13 cellular contexts compared by ENCODE assay signal in genomic region chr1:161224695-161225087, GRCh38. TPM values are rescaled to one million over a fixed set of nuclear protein-coding genes. Genes with fewer than 3 reads are reported as not detected.
DNase-seq lines count a peak whose midpoint lies in the region; ATAC-seq and TF ChIP-seq lines count a peak whose summit lies in the region.
"Not testable (repeated sequence)": the region's sequence is repeated elsewhere in the genome, so short reads cannot be mapped to it uniquely, and the experiment has no call there.
"Had no signal": no experiment of that assay in that cellular context is flagged by ENCODE, and none has a peak within 500 bp of the region (broad histone marks: within the 10 kb centered on the region; RNA-seq: fewer than 3 reads in every experiment).

No MANE protein-coding gene starts in this region.

- H3K27me3 Mint-ChIP-seq in GM23338 (ENCODE audit: insufficient read depth, low read depth, poor library complexity); activated CD8-positive, alpha-beta T cell treated with anti-CD3 and anti-CD28 coated beads for 36 hours; dendritic cell treated with granulocyte-macrophage colony-stimulating factor and Interleukin-4, amounts not matched to agents 40 ng/mL and 50 ng/mL, for 4 days; naive thymus-derived CD4-positive, alpha-beta T cell: not testable (repeated sequence)

- 0 out of 2 replicates have a peak overlapping the region, but pooled peaks have one; percentile 10 for H2AFZ ChIP-seq in GM23338

- H3K79me2 ChIP-seq in GM23338 (replicated peaks; ENCODE audit: insufficient read depth) = not testable (repeated sequence)

- H3K4me1 Mint-ChIP-seq in GM23338 = peaks cover 28% of the 10 kb centered on the region
- H3K4me1 Mint-ChIP-seq in activated CD8-positive, alpha-beta T cell treated with anti-CD3 and anti-CD28 coated beads for 36 hours (ENCODE audit: low read depth) = peaks cover 37% of the 10 kb centered on the region
- peaks cover 67% of the 10 kb centered on the region for H3K4me1 Mint-ChIP-seq in dendritic cell treated with granulocyte-macrophage colony-stimulating factor and Interleukin-4, amounts not matched to agents 40 ng/mL and 50 ng/mL, for 4 days (ENCODE audit: low read depth)
- peaks cover 22 to 66% (median 51%) of the 10 kb centered on the region in 7 donors for H3K4me1 Mint-ChIP-seq in naive thymus-derived CD4-positive, alpha-beta T cell

- peak overlapping the region in 3 of 11 experiments; percentile 18 to 64 (median 59); a peak in 4 of 22 replicates for H3K27ac ChIP-seq in BLaER1 treated with 17β-estradiol and CSF1 and Interleukin-3, amounts not matched to agents 10 nM and 100 nM
- not testable (repeated sequence) for H3K27ac ChIP-seq in GM23338 (ENCODE audit: low read depth); naive thymus-derived CD4-positive, alpha-beta T cell (ENCODE audit: low read depth, low read length)
- H3K27ac ChIP-seq in Peyer's patch (peak overlapping the region in 3 of 4 donors; percentile 56 to 79 (median 76)), psoas muscle (peak overlapping the region; percentile 61), tibial nerve (peak overlapping the region in 3 of 4 donors; percentile 59 to 87 (median 71))

- TF ChIP-seq CTCF in GM23338 (conservative IDR thresholded peaks at IDR 0.05; ENCODE audit: low read depth in 2 of 2); Peyer's patch (IDR thresholded peaks at IDR 0.05); activated CD8-positive, alpha-beta T cell treated with anti-CD3 and anti-CD28 coated beads for 36 hours (IDR thresholded peaks at IDR 0.05); psoas muscle (IDR thresholded peaks at IDR 0.05); tibial nerve (IDR thresholded peaks at IDR 0.05): not testable (repeated sequence)

- H3K9ac ChIP-seq in BLaER1 treated with 17β-estradiol and CSF1 and Interleukin-3, amounts not matched to agents 10 nM and 100 nM = peak overlapping the region in 2 of 11 experiments; percentile 12 to 48; a peak in 1 of 22 replicates

- TF ChIP-seq POLR2A in Peyer's patch (IDR thresholded peaks at IDR 0.05); tibial nerve (IDR thresholded peaks at IDR 0.05): not testable (repeated sequence)

- not testable (repeated sequence) for ATAC-seq in GM23338; activated CD8-positive, alpha-beta T cell treated with anti-CD3 and anti-CD28 coated beads for 36 hours; naive thymus-derived CD4-positive, alpha-beta T cell; psoas muscle

- H3K36me3 ChIP-seq in BLaER1 treated with 17β-estradiol and CSF1 and Interleukin-3, amounts not matched to agents 10 nM and 100 nM = peaks cover 12 to 53% (median 17%) of the 10 kb centered on the region in 11 experiments; a peak in 21 of 22 replicates
- not testable (repeated sequence) for H3K36me3 ChIP-seq in GM23338 (ENCODE audit: insufficient read depth)
- H3K36me3 ChIP-seq in Peyer's patch (peaks cover 0 to 20% (median 0%) of the 10 kb centered on the region in 3 donors), psoas muscle (ENCODE audit: insufficient read depth in 1 of 2, low read depth in 1 of 2) (peaks cover 5 to 20% of the 10 kb centered on the region in 2 donors), tibial nerve (peaks cover 0 to 17% (median 0%) of the 10 kb centered on the region in 3 donors)
- H3K36me3 ChIP-seq in naive thymus-derived CD4-positive, alpha-beta T cell (ENCODE audit: control insufficient read depth in 2 of 3, insufficient read depth in 3 of 3, low read length in 3 of 3) = peaks cover 0 to 16% (median 0%) of the 10 kb centered on the region in 3 experiments

- CTCF ChIA-PET in activated CD8-positive, alpha-beta T cell treated with anti-CD3 and anti-CD28 coated beads for 36 hours (lab: Charles Lee) = interaction anchor here (1.3 to 15.8 kb wide), 11 partner anchors 8 to 168 kb away, joined by 3 to 306 read pairs (median 26); partner anchors contain the start of genes ADAMTS4, NDUFS2, PPOX and SDHC
- CTCF ChIA-PET in naive thymus-derived CD4-positive, alpha-beta T cell (lab: Charles Lee) = interaction anchor here (0.5 to 7.5 kb wide), 8 partner anchors 9 to 209 kb away, joined by 4 to 66 read pairs (median 29); partner anchors contain the start of genes FCER1G and NDUFS2

- H3K27me3 ChIP-seq in BLaER1 treated with 17β-estradiol and CSF1 and Interleukin-3, amounts not matched to agents 10 nM and 100 nM = peaks cover 0 to 39% (median 31%) of the 10 kb centered on the region in 11 experiments; a peak in 19 of 22 replicates
- H3K27me3 ChIP-seq in GM23338 (ENCODE audit: insufficient read depth); Peyer's patch; naive thymus-derived CD4-positive, alpha-beta T cell (ENCODE audit: control insufficient read depth in 2 of 2, insufficient read depth in 2 of 2, low read length in 2 of 2); psoas muscle (ENCODE audit: insufficient read depth in 3 of 3, low read length in 2 of 3); tibial nerve: not testable (repeated sequence)

- WGBS in psoas muscle, 3 donors = 83 to 88% (median 85%) methylated on average over 11 to 13 of the region's 13 CpGs
- 90% methylated on average over 13 of the region's 13 CpGs for WGBS in tibial nerve, 2 donors

- H3K36me3 Mint-ChIP-seq in GM23338 (ENCODE audit: low read depth) = peaks cover 14% of the 10 kb centered on the region
- peaks cover 11% of the 10 kb centered on the region for H3K36me3 Mint-ChIP-seq in activated CD8-positive, alpha-beta T cell treated with anti-CD3 and anti-CD28 coated beads for 36 hours (ENCODE audit: low read depth)
- peaks cover 70% of the 10 kb centered on the region for H3K36me3 Mint-ChIP-seq in dendritic cell treated with granulocyte-macrophage colony-stimulating factor and Interleukin-4, amounts not matched to agents 40 ng/mL and 50 ng/mL, for 4 days (ENCODE audit: low read depth)
- peaks cover 0 to 13% (median 3%) of the 10 kb centered on the region in 5 donors for H3K36me3 Mint-ChIP-seq in naive thymus-derived CD4-positive, alpha-beta T cell

- peaks cover 26 to 62% (median 29%) of the 10 kb centered on the region in 10 experiments for H3K4me1 ChIP-seq in BLaER1 treated with 17β-estradiol and CSF1 and Interleukin-3, amounts not matched to agents 10 nM and 100 nM
- peaks cover 13% of the 10 kb centered on the region for H3K4me1 ChIP-seq in GM23338 (ENCODE audit: insufficient read depth)
- peaks cover 6 to 40% (median 10%) of the 10 kb centered on the region in 4 donors for H3K4me1 ChIP-seq in Peyer's patch
- H3K4me1 ChIP-seq in naive thymus-derived CD4-positive, alpha-beta T cell (ENCODE audit: control insufficient read depth in 2 of 2, insufficient read depth in 2 of 2, low read length in 2 of 2) = peaks cover 8 to 35% of the 10 kb centered on the region in 2 donors
- peaks cover 12% of the 10 kb centered on the region for H3K4me1 ChIP-seq in psoas muscle
- peaks cover 5 to 27% (median 18%) of the 10 kb centered on the region in 4 donors for H3K4me1 ChIP-seq in tibial nerve

- not testable (repeated sequence) for H4K20me1 ChIP-seq in BLaER1 treated with 17β-estradiol and CSF1 and Interleukin-3, amounts not matched to agents 10 nM and 100 nM; GM23338 (replicated peaks; ENCODE audit: insufficient read depth)

- H3K4me3 ChIP-seq in BLaER1 treated with 17β-estradiol and CSF1 and Interleukin-3, amounts not matched to agents 10 nM and 100 nM; GM23338; Peyer's patch; naive thymus-derived CD4-positive, alpha-beta T cell (ENCODE audit: low read length); psoas muscle; tibial nerve: not testable (repeated sequence)

- H3K4me2 ChIP-seq in BLaER1 treated with 17β-estradiol and CSF1 and Interleukin-3, amounts not matched to agents 10 nM and 100 nM = peak overlapping the region in 8 of 11 experiments; percentile 50 to 82 (median 68); a peak in 12 of 22 replicates
- not testable (repeated sequence) for H3K4me2 ChIP-seq in GM23338

- intact Hi-C loops in activated CD8-positive, alpha-beta T cell treated with anti-CD3 and anti-CD28 coated beads for 36 hours (cut with micrococcal nuclease) = loop anchor here (5.0 kb wide), 1 partner anchor 68 kb away; no protein-coding TSS in a partner anchor
- intact Hi-C loops in dendritic cell treated with granulocyte-macrophage colony-stimulating factor and Interleukin-4, amounts not matched to agents 40 ng/mL and 50 ng/mL, for 4 days (cut with micrococcal nuclease) = loop anchor here (1.0 to 5.0 kb wide), 4 partner anchors 14 to 143 kb away; partner anchors contain the start of genes CFAP126 and SDHC
- intact Hi-C loops in naive thymus-derived CD4-positive, alpha-beta T cell (cut with micrococcal nuclease) = loop anchor here (1.0 to 10.0 kb wide), 15 partner anchors 14 to 960 kb away; partner anchors contain the start of genes B4GALT3 (in 2 of the 2), CFAP126 (in 2 of the 2), NDUFS2 (in 2 of the 2) and PPOX (in 2 of the 2)
- intact Hi-C loops in psoas muscle (cut with DNase I) = loop anchor here (5.0 kb wide), 3 partner anchors 68 to 158 kb away; partner anchors contain the start of gene SDHC (in 1 of the 2)

- H3K9me3 ChIP-seq in BLaER1 treated with 17β-estradiol and CSF1 and Interleukin-3, amounts not matched to agents 10 nM and 100 nM (replicated peaks in 1 of 11); Peyer's patch; naive thymus-derived CD4-positive, alpha-beta T cell (ENCODE audit: control insufficient read depth in 2 of 3, low read length in 3 of 3); psoas muscle; tibial nerve: not testable (repeated sequence)

- H3K9me3 Mint-ChIP-seq in GM23338; activated CD8-positive, alpha-beta T cell treated with anti-CD3 and anti-CD28 coated beads for 36 hours; dendritic cell treated with granulocyte-macrophage colony-stimulating factor and Interleukin-4, amounts not matched to agents 40 ng/mL and 50 ng/mL, for 4 days; naive thymus-derived CD4-positive, alpha-beta T cell: not testable (repeated sequence)

- not testable (repeated sequence) for H3K4me3 Mint-ChIP-seq in GM23338; activated CD8-positive, alpha-beta T cell treated with anti-CD3 and anti-CD28 coated beads for 36 hours; dendritic cell treated with granulocyte-macrophage colony-stimulating factor and Interleukin-4, amounts not matched to agents 40 ng/mL and 50 ng/mL, for 4 days; naive thymus-derived CD4-positive, alpha-beta T cell

- DNase-seq in GM23338 (ENCODE audit: low spot score); activated CD8-positive, alpha-beta T cell treated with anti-CD3 and anti-CD28 coated beads for 36 hours; naive thymus-derived CD4-positive, alpha-beta T cell; psoas muscle; tibial nerve (ENCODE audit: low spot score in 2 of 2): not testable (repeated sequence)
- peak in 1 of 3 donors; percentile 40 for DNase-seq in Peyer's patch

- H3F3A ChIP-seq in GM23338 (replicated peaks; ENCODE audit: low read depth) = not testable (repeated sequence)

- POLR2A ChIA-PET in activated CD8-positive, alpha-beta T cell treated with anti-CD3 and anti-CD28 coated beads for 36 hours (lab: Charles Lee) = interaction anchor here (0.6 to 9.4 kb wide), 5 partner anchors 8 to 142 kb away, joined by 3 to 82 read pairs (median 4); partner anchors contain the start of genes ADAMTS4 and NDUFS2
- POLR2A ChIA-PET in naive thymus-derived CD4-positive, alpha-beta T cell (lab: Charles Lee) = interaction anchor here (0.8 to 16.8 kb wide), 3 partner anchors 9 to 89 kb away, joined by 3 to 508 read pairs (median 20); partner anchors contain the start of genes ADAMTS4, NDUFS2 and SDHC

- H3K9me2 ChIP-seq in GM23338 (ENCODE audit: insufficient read depth) = not testable (repeated sequence)

- TF ChIP-seq EP300 in tibial nerve (IDR thresholded peaks at IDR 0.05) = not testable (repeated sequence)

- not testable (repeated sequence) for H3K27ac Mint-ChIP-seq in GM23338
- H3K27ac Mint-ChIP-seq in activated CD8-positive, alpha-beta T cell treated with anti-CD3 and anti-CD28 coated beads for 36 hours = peak overlapping the region; percentile 87
- peak overlapping the region; percentile 94 for H3K27ac Mint-ChIP-seq in dendritic cell treated with granulocyte-macrophage colony-stimulating factor and Interleukin-4, amounts not matched to agents 40 ng/mL and 50 ng/mL, for 4 days
- H3K27ac Mint-ChIP-seq in naive thymus-derived CD4-positive, alpha-beta T cell = peak overlapping the region in 6 of 9 donors; percentile 38 to 99 (median 90)

RNA-seq across cellular contexts. Expression of gene TOMM40L, which starts 1.2 kb away (rescaled TPM):
- total RNA-seq in GM23338 (2014; rRNA removed; shearing (Covaris generic)) = 12.9 and 22.3 TPM in 2 replicates
- polyA plus RNA-seq in GM23338 (2016; fragmentation: Nextera tagmentation; extraction: Ambion mirVana) (5.9 and 6.8 TPM in 2 replicates), psoas muscle (10 to 100 TPM; 26.4 to 38.3 (median 32.4) TPM)
- total RNA-seq in Peyer's patch (10 to 100 TPM in 3 of 4 donors, 1 to 10 TPM in 1; 8.3 to 32.2 (median 24.9) TPM), psoas muscle (10 to 100 TPM; 10.0 to 39.2 (median 27.5) TPM), tibial nerve (10 to 100 TPM in 1 of 4 donors, 1 to 10 TPM in 3; 4.3 to 13.8 (median 8.0) TPM)
- total RNA-seq in activated CD8-positive, alpha-beta T cell treated with anti-CD3 and anti-CD28 coated beads for 36 hours = 10 to 100 TPM; 11.6 to 12.1 TPM
- total RNA-seq in naive thymus-derived CD4-positive, alpha-beta T cell = 10 to 100 TPM in 4 of 5 experiments, 1 to 10 TPM in 1; 8.9 to 24.3 (median 11.8) TPM
- polyA plus RNA-seq in naive thymus-derived CD4-positive, alpha-beta T cell = 1 to 10 TPM; 6.0 to 6.4 TPM

RNA-seq across cellular contexts. Expression of gene APOA2, which starts 1.3 kb away (rescaled TPM):
- not detected in 2 replicates for total RNA-seq in GM23338 (2014; rRNA removed; shearing (Covaris generic))
- polyA plus RNA-seq in GM23338 (2016; fragmentation: Nextera tagmentation; extraction: Ambion mirVana) (2.7 TPM in 1 of 2 replicates, not detected in the other), psoas muscle (not detected)
- total RNA-seq in Peyer's patch (not detected), psoas muscle (under 1 TPM in 1 of 4 donors, not detected in 3; 0.86 TPM), tibial nerve (not detected)
- total RNA-seq in activated CD8-positive, alpha-beta T cell treated with anti-CD3 and anti-CD28 coated beads for 36 hours = not detected
- total RNA-seq in naive thymus-derived CD4-positive, alpha-beta T cell = not detected
- not detected for polyA plus RNA-seq in naive thymus-derived CD4-positive, alpha-beta T cell
- total RNA-seq: CD4-positive, alpha-beta memory T cell; G401; H9; NCI-H460; PC-9 had no signal
- polyA plus RNA-seq: CD4-positive, alpha-beta memory T cell had no signal

RNA-seq across cellular contexts. Expression of gene FCER1G, which starts 9.6 kb away (rescaled TPM):
- 0.74 TPM in 1 of 2 replicates, not detected in the other for total RNA-seq in GM23338 (2014; rRNA removed; shearing (Covaris generic))
- polyA plus RNA-seq in GM23338 (2016; fragmentation: Nextera tagmentation; extraction: Ambion mirVana) = 0.57 and 1.1 TPM in 2 replicates
- total RNA-seq in Peyer's patch = 10 to 100 TPM in 2 of 4 donors, 1 to 10 TPM in 1, not detected in 1; 5.1 to 33.8 (median 11.9) TPM
- total RNA-seq in activated CD8-positive, alpha-beta T cell treated with anti-CD3 and anti-CD28 coated beads for 36 hours = under 1 TPM; 0.60 to 0.81 TPM
- 100 to 1,000 TPM in 1 of 5 experiments, 10 to 100 TPM in 3, 1 to 10 TPM in 1; 2.6 to 171 (median 14.5) TPM for total RNA-seq in naive thymus-derived CD4-positive, alpha-beta T cell
- 1 to 10 TPM; 2.7 to 5.1 TPM for polyA plus RNA-seq in naive thymus-derived CD4-positive, alpha-beta T cell
- 10 to 100 TPM in 2 of 4 donors, 1 to 10 TPM in 2; 3.3 to 11.3 (median 9.7) TPM for total RNA-seq in psoas muscle
- polyA plus RNA-seq in psoas muscle = 10 to 100 TPM in 2 of 3 donors, 1 to 10 TPM in 1; 8.3 to 23.5 (median 12.4) TPM
- 100 to 1,000 TPM in 1 of 4 donors, 10 to 100 TPM in 3; 40.6 to 190 (median 50.9) TPM for total RNA-seq in tibial nerve
- total RNA-seq: G401, NCI-H460, PC-9 had no signal

RNA-seq across cellular contexts. Expression of gene NR1I3, which starts 13.3 kb away (rescaled TPM):
- total RNA-seq in GM23338 (2014; rRNA removed; shearing (Covaris generic)) = not detected in 2 replicates
- 0.40 and 0.50 TPM in 2 replicates for polyA plus RNA-seq in GM23338 (2016; fragmentation: Nextera tagmentation; extraction: Ambion mirVana)
- 1 to 10 TPM in 1 of 4 donors, not detected in 3; 3.2 TPM for total RNA-seq in Peyer's patch
- not detected for total RNA-seq in activated CD8-positive, alpha-beta T cell treated with anti-CD3 and anti-CD28 coated beads for 36 hours
- total RNA-seq in naive thymus-derived CD4-positive, alpha-beta T cell = not detected
- polyA plus RNA-seq in naive thymus-derived CD4-positive, alpha-beta T cell = not detected
- total RNA-seq in psoas muscle = not detected
- under 1 TPM; 0.17 to 0.42 (median 0.25) TPM for polyA plus RNA-seq in psoas muscle
- not detected for total RNA-seq in tibial nerve
- total RNA-seq: CD4-positive, alpha-beta memory T cell; G401; H9; NCI-H460; PC-9 had no signal

RNA-seq across cellular contexts. Expression of gene NDUFS2, which starts 22.5 kb away (rescaled TPM):
- 94.7 and 131 TPM in 2 replicates for total RNA-seq in GM23338 (2014; rRNA removed; shearing (Covaris generic))
- polyA plus RNA-seq in GM23338 (2016; fragmentation: Nextera tagmentation; extraction: Ambion mirVana) = 54.0 and 56.7 TPM in 2 replicates
- 100 to 1,000 TPM; 157 to 192 (median 176) TPM for total RNA-seq in Peyer's patch
- 10 to 100 TPM; 85.9 to 97.1 TPM for total RNA-seq in activated CD8-positive, alpha-beta T cell treated with anti-CD3 and anti-CD28 coated beads for 36 hours
- 100 to 1,000 TPM in 2 of 5 experiments, 10 to 100 TPM in 3; 64.1 to 131 (median 85.3) TPM for total RNA-seq in naive thymus-derived CD4-positive, alpha-beta T cell
- 100 to 1,000 TPM in 1 of 2 donors, 10 to 100 TPM in 1; 94.6 to 102 TPM for polyA plus RNA-seq in naive thymus-derived CD4-positive, alpha-beta T cell
- 100 to 1,000 TPM; 204 to 336 (median 272) TPM for total RNA-seq in psoas muscle
- polyA plus RNA-seq in psoas muscle = 100 to 1,000 TPM; 207 to 270 (median 232) TPM
- 100 to 1,000 TPM in 2 of 4 donors, 10 to 100 TPM in 2; 73.0 to 118 (median 103) TPM for total RNA-seq in tibial nerve
